In the genomic region with DNA sequence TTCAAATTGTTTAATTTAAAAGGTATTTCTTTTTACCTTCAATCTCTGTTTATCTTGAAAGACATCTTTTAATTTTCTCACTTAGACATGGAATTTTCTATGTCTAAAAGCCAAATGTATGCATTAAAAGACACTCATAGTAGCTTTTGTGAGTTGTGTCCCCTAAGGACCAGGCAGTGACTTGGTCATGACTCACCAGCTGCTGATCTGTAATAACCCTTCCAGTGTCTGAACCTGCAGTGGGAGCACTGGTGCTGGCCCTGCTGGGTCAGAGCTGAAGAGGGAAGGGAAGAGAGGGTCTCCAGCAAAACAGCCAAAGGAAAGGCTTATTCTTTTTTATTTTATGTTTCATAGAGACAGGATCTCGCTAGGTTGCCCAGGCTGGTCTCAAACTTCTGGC, we compare ENCODE assay signal across 20 cellular contexts. TPM values are rescaled to one million over a fixed set of nuclear protein-coding genes. Genes with fewer than 3 reads are reported as not detected.
DNase-seq lines count a peak whose midpoint lies in the region; ATAC-seq and TF ChIP-seq lines count a peak whose summit lies in the region.
"Had no signal": no experiment of that assay in that cellular context is flagged by ENCODE, and none has a peak within 500 bp of the region (broad histone marks: within the 10 kb centered on the region; RNA-seq: fewer than 3 reads in every experiment).

No MANE protein-coding gene starts in this region.

- H3K27me3 Mint-ChIP-seq in MCF 10A (ENCODE audit: insufficient read depth, unreplicated experiment), result no peaks in the 10 kb centered on the region

- no peak overlapping the region for H3K4me3 Mint-ChIP-seq in MCF 10A (ENCODE audit: unreplicated experiment)
- H3K4me3 Mint-ChIP-seq: activated naive CD8-positive, alpha-beta T cell; CD4-positive, alpha-beta T cell; stimulated activated memory B cell treated with anti-CD40 and anti-IgM and Interleukin-4, amounts not matched to agents 10 μg/mL and 1 μg/mL and 100 μg/mL, for 72 hours had no signal

- H3K9me3 ChIP-seq in breast epithelium, result no peaks in the 10 kb centered on the region
- H3K9me3 ChIP-seq: ovary had no signal

- H3K27ac ChIP-seq in breast epithelium, result no peak overlapping the region
- H3K27ac ChIP-seq in RWPE1, result no peak overlapping the region
- H3K27ac ChIP-seq: ovary had no signal

- CTCF ChIA-PET in MCF 10A (lab: Yijun Ruan, JAX) (no interaction called here), RWPE1 (lab: Yijun Ruan, JAX) (no interaction called here)

- no peaks in the 10 kb centered on the region for H3K27me3 ChIP-seq in breast epithelium
- H3K27me3 ChIP-seq: ovary had no signal

- ATAC-seq in GM19395 (IDR thresholded peaks at IDR 0.05; ENCODE audit: unreplicated experiment) (no peak), HG02884 (IDR thresholded peaks at IDR 0.05; ENCODE audit: unreplicated experiment) (no peak)
- ATAC-seq: stimulated activated memory B cell treated with anti-CD40 and anti-IgM and Interleukin-4, amounts not matched to agents 10 μg/mL and 1 μg/mL and 100 μg/mL, for 72 hours had no signal

- no peaks in the 10 kb centered on the region for H3K36me3 Mint-ChIP-seq in MCF 10A (ENCODE audit: insufficient read depth, unreplicated experiment)
- H3K36me3 Mint-ChIP-seq: activated naive CD8-positive, alpha-beta T cell; stimulated activated memory B cell treated with anti-CD40 and anti-IgM and Interleukin-4, amounts not matched to agents 10 μg/mL and 1 μg/mL and 100 μg/mL, for 72 hours had no signal

- BruUV-seq in MCF 10A (replicated peaks; lab: Mats Ljungman, UMichigan), result no TSS peak

- TF ChIP-seq POLR2A in breast epithelium (IDR thresholded peaks at IDR 0.05), result no peak

- H3K36me3 ChIP-seq in breast epithelium, result no peaks in the 10 kb centered on the region
- H3K36me3 ChIP-seq: ovary had no signal

- H3K27ac Mint-ChIP-seq in MCF 10A (ENCODE audit: low read depth, unreplicated experiment), result no peak overlapping the region
- H3K27ac Mint-ChIP-seq: activated naive CD8-positive, alpha-beta T cell; CD4-positive, alpha-beta T cell; stimulated activated memory B cell treated with anti-CD40 and anti-IgM and Interleukin-4, amounts not matched to agents 10 μg/mL and 1 μg/mL and 100 μg/mL, for 72 hours had no signal

- no peaks in the 10 kb centered on the region for H3K4me1 ChIP-seq in breast epithelium

- peak; percentile 51 for DNase-seq in MCF 10A (ENCODE audit: unreplicated experiment)
- no peak for DNase-seq in breast epithelium (ENCODE audit: low spot score in 2 of 2)
- DNase-seq in RWPE1 (ENCODE audit: low spot score), result peak; percentile 41
- DNase-seq in fibroblast of mammary gland (ENCODE audit: low read depth), result peak; percentile 61
- DNase-seq in stromal cell of bone marrow (ENCODE audit: low read depth), result peak; percentile 49
- no peak for DNase-seq in pons (ENCODE audit: low spot score)
- DNase-seq: activated CD4-positive, alpha-beta T cell treated with anti-CD3 and anti-CD28 coated beads, Interleukin-2, amount 50 U/mL, for 4 hours; activated T-cell treated with anti-CD3 and anti-CD28 coated beads, Interleukin-2, amount 50 U/mL, for 1 hour; CD4-positive, alpha-beta T cell; DND-41; effector memory CD4-positive, alpha-beta T cell; NCI-H1417 treated with DMSO at 0.1 percent for 48 hours; ovary; SIG-M5; trophoblast cell had no signal

- H3K9me3 Mint-ChIP-seq in MCF 10A (ENCODE audit: unreplicated experiment), result no peaks in the 10 kb centered on the region
- H3K9me3 Mint-ChIP-seq: CD4-positive, alpha-beta T cell; stimulated activated memory B cell treated with anti-CD40 and anti-IgM and Interleukin-4, amounts not matched to agents 10 μg/mL and 1 μg/mL and 100 μg/mL, for 72 hours had no signal

- intact Hi-C loops in MCF 10A (cut with micrococcal nuclease), result no loop called here
- intact Hi-C loops in breast epithelium (cut with DNase I; ENCODE audit: low total_unique reads), result loop anchor here (5.0 kb wide), 1 partner anchor 234 kb away; no protein-coding TSS in a partner anchor

- POLR2A ChIA-PET in MCF 10A (lab: Yijun Ruan, JAX) (interaction anchor here (0.9 to 1.1 kb wide), 2 partner anchors 31 to 185 kb away, joined by 4 to 6 read pairs; partner anchors contain the start of gene SH3D19), RWPE1 (lab: Yijun Ruan, JAX; ENCODE audit: low non-redundant PET) (no interaction called here)

- H3K4me1 Mint-ChIP-seq in MCF 10A (ENCODE audit: insufficient read depth, unreplicated experiment), result peaks cover 6% of the 10 kb centered on the region
- H3K4me1 Mint-ChIP-seq: stimulated activated memory B cell treated with anti-CD40 and anti-IgM and Interleukin-4, amounts not matched to agents 10 μg/mL and 1 μg/mL and 100 μg/mL, for 72 hours had no signal

- TF ChIP-seq CTCF in MCF 10A (IDR thresholded peaks at IDR 0.05; ENCODE audit: unreplicated experiment) (no peak), breast epithelium (IDR thresholded peaks at IDR 0.05) (no peak), RWPE1 (conservative IDR thresholded peaks at IDR 0.05; ENCODE audit: low read depth) (no peak), fibroblast of mammary gland (conservative IDR thresholded peaks at IDR 0.05; ENCODE audit: control insufficient read depth, insufficient read depth, low read depth, low read length) (no peak)

- H3K4me3 ChIP-seq in breast epithelium (no peak overlapping the region), fibroblast of mammary gland (ENCODE audit: control insufficient read depth, low read depth, low read length) (no peak overlapping the region)
- H3K4me3 ChIP-seq: ovary, smooth muscle cell had no signal

RNA-seq across cellular contexts. Expression of gene SH3D19, which starts 31.1 kb away (rescaled TPM):
- total RNA-seq in MCF 10A (2022) (42.8 and 51.3 TPM in 2 replicates), breast epithelium (100 to 1,000 TPM in 2 of 3 donors, 10 to 100 TPM in 1; 82.9 to 297 (median 113) TPM)

RNA-seq across cellular contexts. Expression of gene FHIP1A, which starts 52.5 kb away (rescaled TPM):
- total RNA-seq in MCF 10A (2022), result 14.8 and 19.8 TPM in 2 replicates
- 10 to 100 TPM in 2 of 3 donors, under 1 TPM in 1; 0.32 to 50.2 (median 22.3) TPM for total RNA-seq in breast epithelium

Comparison
In these comparisons a context has a peak if more than half of its experiments do, and no peak if none do; other contexts are left out.
1. DNase-seq: peak in MCF 10A (single experiment), RWPE1 (single experiment), fibroblast of mammary gland (single experiment) and stromal cell of bone marrow (single experiment); none in breast epithelium (0 of 2) and pons (single experiment).